ENCODE assay signal across 1 cellular context in genomic region chr13:79496188-79496587, GRCh38.
TF ChIP-seq lines count a peak whose summit lies in the region.

No MANE protein-coding gene starts in this region.

TF ChIP-seq in GM12878, 131 proteins besides CTCF, POLR2A, EP300 and RAD21 (continued from another document):
- TF ChIP-seq E2F4 (IDR thresholded peaks at IDR 0.05; ENCODE audit: low read depth, low read length) (no peak), MEF2B (IDR thresholded peaks at IDR 0.05; ENCODE audit: partially characterized antibody, poor library complexity, severe bottlenecking) (no peak), ZBTB33 (IDR thresholded peaks at IDR 0.05) (no peak), SKIL (IDR thresholded peaks at IDR 0.05; ENCODE audit: low read depth, poor library complexity, severe bottlenecking) (no peak), CHD1 (IDR thresholded peaks at IDR 0.05; ENCODE audit: low read depth, low read length) (no peak), POLR2AphosphoS2 (IDR thresholded peaks at IDR 0.05; ENCODE audit: low read depth, low read length) (no peak)
TF ChIP-seq in GM12878: peak in this region for 0.
